Comparison of ENCODE assay signal across 1 cellular context in the genomic region with DNA sequence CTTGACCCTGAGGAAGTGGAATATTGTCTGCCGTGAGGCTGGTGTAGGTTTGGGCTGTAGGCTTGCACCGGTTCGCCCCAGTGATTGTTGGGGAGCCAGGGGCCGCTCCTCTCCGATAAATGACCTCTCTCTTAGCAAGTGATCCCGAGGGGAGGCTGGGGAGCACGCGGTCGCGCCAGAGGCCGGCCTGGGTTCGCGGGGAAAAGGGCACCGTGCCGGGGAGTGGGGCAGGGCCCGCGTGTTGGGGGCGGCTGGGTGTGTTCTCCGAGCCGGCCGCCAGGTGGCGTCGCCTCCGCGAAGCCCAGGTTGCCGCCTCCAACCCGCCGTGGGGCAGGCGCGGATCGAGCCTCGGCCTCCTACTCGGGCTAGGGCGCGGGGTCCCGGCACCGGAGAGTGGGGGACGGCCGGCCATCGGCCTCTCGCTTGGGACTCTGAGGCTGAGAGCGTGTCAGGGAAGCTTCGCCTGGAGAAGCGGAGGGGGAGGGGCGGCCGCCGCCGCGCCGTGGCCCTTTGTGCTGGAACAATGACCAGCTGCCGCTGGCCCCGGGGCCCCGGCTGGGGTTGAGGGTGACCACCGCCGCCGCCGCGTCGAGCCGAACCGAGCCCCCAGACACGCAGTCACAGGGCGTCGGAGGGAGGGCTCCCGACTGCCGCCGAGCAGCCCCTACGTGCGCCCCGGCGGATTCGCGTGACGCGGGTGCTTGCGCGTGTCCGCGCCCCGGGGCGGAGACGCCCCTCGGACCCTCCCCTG.
A peak's percentile ranks its signal among the peaks of the same experiment; 100 is the strongest.
TF ChIP-seq lines count a peak whose summit lies in the region.

No MANE protein-coding gene starts in this region.

TF ChIP-seq in K562, 482 proteins besides CTCF, POLR2A, EP300 and RAD21 (continued from another document and continues in another):
- no peak for TF ChIP-seq SAP30 (IDR thresholded peaks at IDR 0.05; ENCODE audit: borderline replicate concordance, insufficient read depth, low read depth, low read length, poor library complexity, severe bottlenecking)
- TF ChIP-seq IFI16 (CRISPR knock-in tag; IDR thresholded peaks at IDR 0.05), result no peak
- no peak for TF ChIP-seq RBM22 (IDR thresholded peaks at IDR 0.05; ENCODE audit: low read depth, low read length, poor library complexity, severe bottlenecking)
- no peak for TF ChIP-seq ARNT (IDR thresholded peaks at IDR 0.05)
- TF ChIP-seq ZMIZ1 (IDR thresholded peaks at IDR 0.05; ENCODE audit: low read depth in 2 of 2, low read length in 2 of 2), result no peak
- TF ChIP-seq ZBTB2 (IDR thresholded peaks at IDR 0.05), result no peak
- no peak for TF ChIP-seq ZKSCAN3 (CRISPR knock-in tag; IDR thresholded peaks at IDR 0.05)
- TF ChIP-seq ETV1 (tag; conservative IDR thresholded peaks at IDR 0.05; ENCODE audit: low read depth), result no peak
- TF ChIP-seq PHF21A (IDR thresholded peaks at IDR 0.05; ENCODE audit: borderline replicate concordance, low read depth), result no peak
- no peak for TF ChIP-seq ZNF165 (CRISPR knock-in tag; IDR thresholded peaks at IDR 0.05; ENCODE audit: borderline replicate concordance)
- no peak for TF ChIP-seq BDP1 (IDR thresholded peaks at IDR 0.05; ENCODE audit: insufficient read depth, insufficient read length)
- TF ChIP-seq, protein P1, sequence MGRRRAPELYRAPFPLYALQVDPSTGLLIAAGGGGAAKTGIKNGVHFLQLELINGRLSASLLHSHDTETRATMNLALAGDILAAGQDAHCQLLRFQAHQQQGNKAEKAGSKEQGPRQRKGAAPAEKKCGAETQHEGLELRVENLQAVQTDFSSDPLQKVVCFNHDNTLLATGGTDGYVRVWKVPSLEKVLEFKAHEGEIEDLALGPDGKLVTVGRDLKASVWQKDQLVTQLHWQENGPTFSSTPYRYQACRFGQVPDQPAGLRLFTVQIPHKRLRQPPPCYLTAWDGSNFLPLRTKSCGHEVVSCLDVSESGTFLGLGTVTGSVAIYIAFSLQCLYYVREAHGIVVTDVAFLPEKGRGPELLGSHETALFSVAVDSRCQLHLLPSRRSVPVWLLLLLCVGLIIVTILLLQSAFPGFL (CRISPR knock-in tag; IDR thresholded peaks at IDR 0.05), result no peak
- TF ChIP-seq FUS (optimal IDR thresholded peaks at IDR 0.05; ENCODE audit: low read depth, low read length), result no peak
- TF ChIP-seq ZNF124 (CRISPR knock-in tag; IDR thresholded peaks at IDR 0.05), result no peak
- peak; percentile 47; the same call in 1 of the 2 replicates for TF ChIP-seq MYC (IDR thresholded peaks at IDR 0.05; ENCODE audit: low read depth, low read length)
- no peak for TF ChIP-seq MYC (CRISPR knock-in tag; IDR thresholded peaks at IDR 0.05; ENCODE audit: borderline replicate concordance, low read depth)
- no peak for TF ChIP-seq BACH1 (tag; IDR thresholded peaks at IDR 0.05)
- TF ChIP-seq POLR2AphosphoS5 (IDR thresholded peaks at IDR 0.05; ENCODE audit: control insufficient read depth, insufficient read depth, low read depth, low read length), result no peak
- TF ChIP-seq, protein P2, sequence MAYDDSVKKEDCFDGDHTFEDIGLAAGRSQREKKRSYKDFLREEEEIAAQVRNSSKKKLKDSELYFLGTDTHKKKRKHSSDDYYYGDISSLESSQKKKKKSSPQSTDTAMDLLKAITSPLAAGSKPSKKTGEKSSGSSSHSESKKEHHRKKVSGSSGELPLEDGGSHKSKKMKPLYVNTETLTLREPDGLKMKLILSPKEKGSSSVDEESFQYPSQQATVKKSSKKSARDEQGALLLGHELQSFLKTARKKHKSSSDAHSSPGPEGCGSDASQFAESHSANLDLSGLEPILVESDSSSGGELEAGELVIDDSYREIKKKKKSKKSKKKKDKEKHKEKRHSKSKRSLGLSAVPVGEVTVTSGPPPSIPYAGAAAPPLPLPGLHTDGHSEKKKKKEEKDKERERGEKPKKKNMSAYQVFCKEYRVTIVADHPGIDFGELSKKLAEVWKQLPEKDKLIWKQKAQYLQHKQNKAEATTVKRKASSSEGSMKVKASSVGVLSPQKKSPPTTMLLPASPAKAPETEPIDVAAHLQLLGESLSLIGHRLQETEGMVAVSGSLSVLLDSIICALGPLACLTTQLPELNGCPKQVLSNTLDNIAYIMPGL (CRISPR knock-in tag; IDR thresholded peaks at IDR 0.05), result peak; percentile 74; the same call in 1 of the 2 replicates
- TF ChIP-seq RAD51 (IDR thresholded peaks at IDR 0.05; ENCODE audit: borderline replicate concordance, low read depth), result no peak; the same call in 1 of the 2 replicates
- TF ChIP-seq SLC30A9 (CRISPR knock-in tag; IDR thresholded peaks at IDR 0.05), result no peak
- peak; percentile 86 for TF ChIP-seq SAFB (IDR thresholded peaks at IDR 0.05; ENCODE audit: borderline replicate concordance, low read depth, low read length)
- TF ChIP-seq ZBTB12 (CRISPR knock-in tag; IDR thresholded peaks at IDR 0.05), result peak; percentile 47; the same call in 1 of the 2 replicates
- TF ChIP-seq ZNF395 (CRISPR knock-in tag; IDR thresholded peaks at IDR 0.05), result no peak
- TF ChIP-seq ZNF77 (CRISPR knock-in tag; IDR thresholded peaks at IDR 0.05), result no peak
- peak; percentile 60 for TF ChIP-seq CXXC5 (CRISPR knock-in tag; IDR thresholded peaks at IDR 0.05)
- TF ChIP-seq KLF13 (tag; IDR thresholded peaks at IDR 0.05; ENCODE audit: borderline replicate concordance, low read depth), result 0 out of 2 replicates have a peak, but pooled peaks have one; percentile 30
- TF ChIP-seq CBX3 (IDR thresholded peaks at IDR 0.05; ENCODE audit: borderline replicate concordance in 1 of 2, low read length in 2 of 2), result no peak
- TF ChIP-seq FOXK1 (CRISPR knock-in tag; IDR thresholded peaks at IDR 0.05; ENCODE audit: borderline replicate concordance), result no peak
- peak; percentile 58; the same call in 1 of the 2 replicates for TF ChIP-seq ERF (CRISPR knock-in tag; IDR thresholded peaks at IDR 0.05)
- no peak for TF ChIP-seq NR1H2 (CRISPR knock-in tag; IDR thresholded peaks at IDR 0.05)
- TF ChIP-seq, protein P3, sequence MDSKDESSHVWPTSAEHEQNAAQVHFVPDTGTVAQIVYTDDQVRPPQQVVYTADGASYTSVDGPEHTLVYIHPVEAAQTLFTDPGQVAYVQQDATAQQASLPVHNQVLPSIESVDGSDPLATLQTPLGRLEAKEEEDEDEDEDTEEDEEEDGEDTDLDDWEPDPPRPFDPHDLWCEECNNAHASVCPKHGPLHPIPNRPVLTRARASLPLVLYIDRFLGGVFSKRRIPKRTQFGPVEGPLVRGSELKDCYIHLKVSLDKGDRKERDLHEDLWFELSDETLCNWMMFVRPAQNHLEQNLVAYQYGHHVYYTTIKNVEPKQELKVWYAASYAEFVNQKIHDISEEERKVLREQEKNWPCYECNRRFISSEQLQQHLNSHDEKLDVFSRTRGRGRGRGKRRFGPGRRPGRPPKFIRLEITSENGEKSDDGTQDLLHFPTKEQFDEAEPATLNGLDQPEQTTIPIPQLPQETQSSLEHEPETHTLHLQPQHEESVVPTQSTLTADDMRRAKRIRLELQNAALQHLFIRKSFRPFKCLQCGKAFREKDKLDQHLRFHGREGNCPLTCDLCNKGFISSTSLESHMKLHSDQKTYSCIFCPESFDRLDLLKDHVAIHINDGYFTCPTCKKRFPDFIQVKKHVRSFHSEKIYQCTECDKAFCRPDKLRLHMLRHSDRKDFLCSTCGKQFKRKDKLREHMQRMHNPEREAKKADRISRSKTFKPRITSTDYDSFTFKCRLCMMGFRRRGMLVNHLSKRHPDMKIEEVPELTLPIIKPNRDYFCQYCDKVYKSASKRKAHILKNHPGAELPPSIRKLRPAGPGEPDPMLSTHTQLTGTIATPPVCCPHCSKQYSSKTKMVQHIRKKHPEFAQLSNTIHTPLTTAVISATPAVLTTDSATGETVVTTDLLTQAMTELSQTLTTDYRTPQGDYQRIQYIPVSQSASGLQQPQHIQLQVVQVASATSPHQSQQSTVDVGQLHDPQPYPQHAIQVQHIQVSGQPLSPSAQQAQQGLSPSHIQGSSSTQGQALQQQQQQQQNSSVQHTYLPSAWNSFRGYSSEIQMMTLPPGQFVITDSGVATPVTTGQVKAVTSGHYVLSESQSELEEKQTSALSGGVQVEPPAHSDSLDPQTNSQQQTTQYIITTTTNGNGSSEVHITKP (IDR thresholded peaks at IDR 0.05; ENCODE audit: partially characterized antibody), result no peak
- TF ChIP-seq MCM7 (IDR thresholded peaks at IDR 0.05), result no peak
- no peak for TF ChIP-seq DDX20 (tag; IDR thresholded peaks at IDR 0.05; ENCODE audit: low read depth)
- no peak for TF ChIP-seq USF1 (CRISPR knock-in tag; IDR thresholded peaks at IDR 0.05)
- no peak for TF ChIP-seq ZNF57 (CRISPR knock-in tag; IDR thresholded peaks at IDR 0.05)
- TF ChIP-seq ZNF717 (CRISPR knock-in tag; IDR thresholded peaks at IDR 0.05), result no peak
- TF ChIP-seq MLX (CRISPR knock-in tag; conservative IDR thresholded peaks at IDR 0.05), result 0 out of 4 replicates have a peak, but pooled peaks of 1 of the 2 experiments have one; percentile 71
- no peak for TF ChIP-seq MTA3 (IDR thresholded peaks at IDR 0.05; ENCODE audit: borderline replicate concordance)
- TF ChIP-seq KLF10 (CRISPR knock-in tag; IDR thresholded peaks at IDR 0.05), result no peak
- TF ChIP-seq HNRNPL (IDR thresholded peaks at IDR 0.05; ENCODE audit: low read depth, low read length), result peak; percentile 58; the same call in 1 of the 2 replicates
- no peak for TF ChIP-seq ZNF224 (CRISPR knock-in tag; IDR thresholded peaks at IDR 0.05)
- peak in 1 of 2 experiments; percentile 25; a peak in 2 of 4 replicates for TF ChIP-seq HDAC1 (IDR thresholded peaks at IDR 0.05)
- 0 out of 2 replicates have a peak, but pooled peaks have one; percentile 48 for TF ChIP-seq NCOA6 (IDR thresholded peaks at IDR 0.05)
- no peak for TF ChIP-seq JUNB (CRISPR knock-in tag; conservative IDR thresholded peaks at IDR 0.05)
- TF ChIP-seq GATAD2B (IDR thresholded peaks at IDR 0.05; ENCODE audit: borderline replicate concordance), result peak; percentile 35; the same call in 1 of the 2 replicates
